In genomic region chr17:7306911-7307685, GRCh38 we compare ENCODE assay signal across 8 cellular contexts.
DNase-seq lines count a peak whose midpoint lies in the region; ATAC-seq lines count a peak whose summit lies in the region.

EIF5A (plus strand) TSS chr17:7307628; CDS start chr17:7309636, 2,008 bp downstream.

- ATAC-seq in HG03442 (IDR thresholded peaks at IDR 0.05; ENCODE audit: unreplicated experiment): peak; percentile 69

- peak within 1 kb of the TSS; percentile 98 for H3K27ac ChIP-seq in cingulate gyrus (ENCODE audit: low read depth, low read length)

- DNase-seq in Ammon's horn (ENCODE audit: low spot score): peak; percentile 99
- peak; percentile 97 for DNase-seq in GM19238 (ENCODE audit: insufficient read length, low spot score)
- peak; percentile 84 for DNase-seq in NCI-H524 treated with DMSO at 0.1 percent for 48 hours (lab: John Stamatoyannopoulos, UW)
- DNase-seq in activated CD4-positive, alpha-beta T cell treated with anti-CD3 and anti-CD28 coated beads for 4 hours: peak; percentile 100
- DNase-seq in kidney glomerular epithelial cell (lab: John Stamatoyannopoulos, UW): peak; percentile 100
- peak; percentile 100 for DNase-seq in stimulated activated CD4-positive, alpha-beta T cell treated with anti-CD3 and anti-CD28 coated beads, Interleukin-1b, Interleukin-23, amount 100 ng/mL, for 1 hour (ENCODE audit: low read depth in 2 of 2)

Comparison
In these comparisons a context has a peak if more than half of its experiments do, and no peak if none do; other contexts are left out.
1. Peak in every context shown above with its lines: DNase-seq, ATAC-seq and H3K27ac ChIP-seq.